Comparison of ENCODE assay signal across 10 cellular contexts in the genomic region with DNA sequence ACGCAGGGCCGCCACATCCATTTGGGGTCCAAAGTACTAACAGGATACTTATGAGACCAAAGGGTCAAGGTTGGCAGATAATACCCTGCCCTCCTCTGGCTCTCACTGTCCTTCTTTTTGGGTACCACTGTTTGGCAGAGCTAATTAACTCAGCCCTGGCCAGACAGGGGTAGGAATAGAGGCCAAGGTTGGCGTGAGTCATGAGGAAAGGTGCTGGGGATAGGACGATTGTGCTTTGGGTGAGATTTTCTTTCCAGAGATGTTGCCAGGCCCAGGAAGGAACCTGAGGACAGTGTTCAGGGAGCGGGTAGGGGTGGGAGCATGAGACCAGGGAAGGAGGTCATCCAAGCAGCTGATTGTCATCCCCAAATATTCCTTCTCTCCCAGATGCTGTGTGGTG.
"Had no signal": no experiment of that assay in that cellular context is flagged by ENCODE, and none has a peak within 500 bp of the region (broad histone marks: within the 10 kb centered on the region; RNA-seq: fewer than 3 reads in every experiment).

No MANE protein-coding gene starts in this region.

- H2AFZ ChIP-seq: GM23248, GM23338 had no signal

- H3K4me1 Mint-ChIP-seq: H9 had no signal

- DNase-seq: GM23248, GOT3, H7, H9, HCEC 1CT, HFFc6 had no signal

- H3K4me3 Mint-ChIP-seq: GM23338, H9, HFFc6 had no signal

- H3K4me1 ChIP-seq: HAP-1 had no signal

- H3K36me3 ChIP-seq: HAP-1 had no signal

- H3K9me3 ChIP-seq: HAP-1 had no signal

- H3K4me2 ChIP-seq: GM23338 had no signal

- ATAC-seq: GM23338 had no signal

- H3K4me3 ChIP-seq: GM23248, GM23338, HAP-1 had no signal

- H3K27ac ChIP-seq: GM23248 had no signal

- H3K27ac Mint-ChIP-seq: GM23338, HFFc6 had no signal

- H3K9ac ChIP-seq: GM23248 had no signal

- FAIRE-seq: H1, H54 had no signal
